11 cellular contexts compared by ENCODE assay signal in the genomic region with DNA sequence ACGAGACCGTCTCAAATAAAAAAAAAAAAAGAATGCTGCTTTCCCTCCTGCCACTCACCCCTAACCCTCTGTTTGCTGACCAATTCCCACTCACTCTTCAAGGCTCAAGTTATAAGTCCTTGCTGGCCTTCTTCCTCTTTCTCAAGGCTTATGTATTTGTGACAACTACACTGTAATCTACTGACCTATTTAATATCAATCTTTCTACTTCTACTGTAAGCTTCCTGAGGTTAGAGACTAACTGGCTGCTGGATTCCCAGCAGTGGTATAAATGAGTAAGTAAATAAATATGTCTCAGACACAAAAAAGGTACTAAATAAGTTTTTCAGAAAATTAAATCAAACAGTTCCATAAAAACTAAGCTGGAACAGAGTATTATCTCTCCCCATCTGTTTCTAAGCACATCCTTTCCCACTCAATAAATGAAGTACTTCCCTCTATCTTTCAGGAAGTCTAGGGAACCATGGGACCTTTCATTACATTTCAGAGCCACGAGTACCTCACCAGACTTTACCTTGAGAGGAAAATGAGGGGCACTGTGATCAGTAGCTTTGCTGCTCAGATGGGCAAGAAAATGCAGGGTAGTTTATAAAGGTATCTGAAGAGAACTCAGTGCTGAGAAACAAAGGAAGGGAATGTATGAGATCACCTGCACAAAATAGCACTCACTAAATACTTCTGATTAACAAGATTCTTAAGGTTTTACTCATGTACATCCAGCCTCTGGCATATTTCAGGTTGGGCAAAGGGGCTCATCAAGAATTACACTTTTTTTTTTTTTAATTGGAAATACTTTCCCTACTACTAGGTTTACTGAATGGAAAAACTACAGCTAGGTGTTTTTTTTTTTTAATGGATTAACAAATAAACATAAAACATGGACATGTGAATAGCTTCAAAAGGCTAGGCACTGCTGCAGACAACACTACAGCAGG. TPM values are rescaled to one million over a fixed set of nuclear protein-coding genes. Genes with fewer than 3 reads are reported as not detected.
DNase-seq lines count a peak whose midpoint lies in the region; ATAC-seq and TF ChIP-seq lines count a peak whose summit lies in the region.
"Had no signal": no experiment of that assay in that cellular context is flagged by ENCODE, and none has a peak within 500 bp of the region (broad histone marks: within the 10 kb centered on the region; RNA-seq: fewer than 3 reads in every experiment).

No MANE protein-coding gene starts in this region.

- no peaks in the 10 kb centered on the region for H3K27me3 ChIP-seq in H7 (ENCODE audit: control insufficient read depth, insufficient read depth, low read length)

- H3K4me3 ChIP-seq in cardiac fibroblast (replicated peaks in 1 of 2; ENCODE audit: low read depth in 2 of 2, low read length in 2 of 2) (no peak overlapping the region), H7 (ENCODE audit: insufficient read depth, low read depth, low read length) (no peak overlapping the region)

- TF ChIP-seq CTCF in cardiac fibroblast (IDR thresholded peaks at IDR 0.05; ENCODE audit: low read depth, low read length), result no peak

- no peak for ATAC-seq in HG02798 (IDR thresholded peaks at IDR 0.05; ENCODE audit: poor library complexity, unreplicated experiment)

- no peaks in the 10 kb centered on the region for H3K36me3 ChIP-seq in H7 (replicated peaks; ENCODE audit: control insufficient read depth, insufficient read depth, low read length)

- DNase-seq in EL, result peak; percentile 75
- DNase-seq in NCI-H69 (lab: John Stamatoyannopoulos, UW), result peak; percentile 14
- peak; percentile 29 to 74 for DNase-seq in cardiac fibroblast (ENCODE audit: low read depth in 2 of 2)
- peak; percentile 34 for DNase-seq in myocyte (ENCODE audit: low read depth)
- DNase-seq in H7, result no peak
- no peak for DNase-seq in 8988T
- DNase-seq in activated CD4-positive, alpha-beta T cell treated with anti-CD3 and anti-CD28 coated beads, Interleukin-2, amount 50 U/mL, for 4 hours, result no peak
- DNase-seq: GOT3, NCI-H1694 treated with DMSO at 0.1 percent for 48 hours, SIG-M5 had no signal

RNA-seq across cellular contexts. Expression of gene SSH2, which starts 10.8 kb away (rescaled TPM):
- 21.5 and 26.7 TPM in 2 replicates for total RNA-seq in myocyte
- polyA plus RNA-seq in myocyte (2012), result 12.8 TPM
- total RNA-seq in H7 (2014; rRNA removed; shearing (Covaris generic)), result 5.5 and 8.0 TPM in 2 replicates

RNA-seq across cellular contexts. Expression of gene EFCAB5, which starts 22.2 kb away (rescaled TPM):
- 0.16 and 0.70 TPM in 2 replicates for total RNA-seq in myocyte
- polyA plus RNA-seq in myocyte (2012), result 0.21 TPM
- total RNA-seq in H7 (2014; rRNA removed; shearing (Covaris generic)), result not detected in 2 replicates

Comparison
In these comparisons a context has a peak if more than half of its experiments do, and no peak if none do; other contexts are left out.
1. DNase-seq: peak in EL (single experiment), NCI-H69 (single experiment), cardiac fibroblast (2 of 2) and myocyte (single experiment); none in H7 (single experiment), 8988T (single experiment) and activated CD4-positive, alpha-beta T cell treated with anti-CD3 and anti-CD28 coated beads, Interleukin-2, amount 50 U/mL, for 4 hours (0 of 2).